ENCODE assay signal across 14 cellular contexts in genomic region chr18:59902993-59903610, GRCh38. TPM values are rescaled to one million over a fixed set of nuclear protein-coding genes. Genes with fewer than 3 reads are reported as not detected.
DNase-seq lines count a peak whose midpoint lies in the region; ATAC-seq, FAIRE-seq and TF ChIP-seq lines count a peak whose summit lies in the region.
"Had no signal": no experiment of that assay in that cellular context is flagged by ENCODE, and none has a peak within 500 bp of the region (broad histone marks: within the 10 kb centered on the region; RNA-seq: fewer than 3 reads in every experiment).

No MANE protein-coding gene starts in this region.

- H3K27me3 Mint-ChIP-seq in GM23338 (ENCODE audit: insufficient read depth, low read depth, poor library complexity): peaks cover 12% of the 10 kb centered on the region
- H3K27me3 Mint-ChIP-seq in activated CD8-positive, alpha-beta T cell treated with anti-CD3 and anti-CD28 coated beads, Interleukin-2, amount 10 ng/mL, durations not matched to agents 7 days and 5 days (ENCODE audit: low read depth): no peaks in the 10 kb centered on the region

- TF ChIP-seq EP300 in HepG2 (IDR thresholded peaks at IDR 0.05; ENCODE audit: low read depth in 2 of 2, low read length in 2 of 2) (no peak), HepG2 (CRISPR knock-in tag; IDR thresholded peaks at IDR 0.05; ENCODE audit: borderline replicate concordance) (no peak)

- H3K4me2 ChIP-seq in GM23338 (peak overlapping the region; percentile 85), HepG2 (ENCODE audit: low read depth, low read length) (no peak overlapping the region)

- H3K79me2 ChIP-seq in GM23338 (replicated peaks; ENCODE audit: insufficient read depth): peaks cover 46% of the 10 kb centered on the region
- no peaks in the 10 kb centered on the region for H3K79me2 ChIP-seq in HepG2 (ENCODE audit: insufficient read depth, low read length)

- no peak for TF ChIP-seq RAD21 in HepG2 (CRISPR knock-in tag; IDR thresholded peaks at IDR 0.05)

- H3K36me3 ChIP-seq in GM23338 (ENCODE audit: insufficient read depth) (peaks cover 21% of the 10 kb centered on the region; the same call in 1 of the 2 replicates), HepG2 (replicated peaks in 1 of 2; ENCODE audit: control insufficient read depth in 1 of 2, insufficient read depth in 2 of 2, low read length in 2 of 2) (no peaks in the 10 kb centered on the region), pancreas (no peaks in the 10 kb centered on the region)
- H3K36me3 ChIP-seq: suprapubic skin had no signal

- H3K9me3 ChIP-seq in HepG2 (ENCODE audit: low read length): no peaks in the 10 kb centered on the region
- H3K9me3 ChIP-seq in pancreas: no peaks in the 10 kb centered on the region
- H3K9me3 ChIP-seq: suprapubic skin had no signal

- intact Hi-C loops in HepG2 (cut with micrococcal nuclease; ENCODE audit: unreplicated experiment): no loop called here
- intact Hi-C loops in pancreas (cut with DNase I): no loop called here

- H2AFZ ChIP-seq in GM23338 (no peak overlapping the region), HepG2 (ENCODE audit: low read length) (no peak overlapping the region)

- WGBS in HepG2 (ENCODE audit: low lambda C conversion rate): 70% methylated on average over 8 of the region's 8 CpGs
- 93 to 94% methylated on average over 8 of the region's 8 CpGs for WGBS in pancreas, 2 donors

- peaks cover 42% of the 10 kb centered on the region for H3K36me3 Mint-ChIP-seq in GM23338 (ENCODE audit: low read depth)
- peaks cover 40% of the 10 kb centered on the region for H3K36me3 Mint-ChIP-seq in activated CD8-positive, alpha-beta T cell treated with anti-CD3 and anti-CD28 coated beads, Interleukin-2, amount 10 ng/mL, durations not matched to agents 7 days and 5 days (ENCODE audit: low read depth)

- H3K4me1 Mint-ChIP-seq in GM23338: peaks cover 54% of the 10 kb centered on the region
- H3K4me1 Mint-ChIP-seq in activated CD8-positive, alpha-beta T cell treated with anti-CD3 and anti-CD28 coated beads, Interleukin-2, amount 10 ng/mL, durations not matched to agents 7 days and 5 days (ENCODE audit: low read depth): peaks cover 68% of the 10 kb centered on the region

- H3K9me3 Mint-ChIP-seq in GM23338: 0 out of 3 replicates have a peak, but pooled peaks cover 3% of the 10 kb centered on the region
- H3K9me3 Mint-ChIP-seq in activated CD8-positive, alpha-beta T cell treated with anti-CD3 and anti-CD28 coated beads, Interleukin-2, amount 10 ng/mL, durations not matched to agents 7 days and 5 days (ENCODE audit: insufficient read depth): no peaks in the 10 kb centered on the region

- H4K20me1 ChIP-seq in GM23338 (replicated peaks; ENCODE audit: insufficient read depth): peaks cover 31% of the 10 kb centered on the region
- H4K20me1 ChIP-seq in HepG2 (ENCODE audit: insufficient read depth, low read length): no peaks in the 10 kb centered on the region

- H3K4me3 ChIP-seq in GM23338 (peak overlapping the region; percentile 77), HepG2 (replicated peaks in 1 of 3; ENCODE audit: insufficient read depth in 1 of 3, low read depth in 2 of 3, low read length in 3 of 3) (no peak overlapping the region), pancreas (no peak overlapping the region)
- H3K4me3 ChIP-seq: suprapubic skin had no signal

- H3K9me2 ChIP-seq in GM23338 (ENCODE audit: insufficient read depth): no peaks in the 10 kb centered on the region

- H3K4me1 ChIP-seq in GM23338 (ENCODE audit: insufficient read depth) (peaks cover 35% of the 10 kb centered on the region), HepG2 (ENCODE audit: insufficient read depth, low read length) (no peaks in the 10 kb centered on the region), pancreas (peaks cover 0 to 4% (median 0%) of the 10 kb centered on the region in 3 donors)

- H3K27me3 ChIP-seq in GM23338 (ENCODE audit: insufficient read depth) (peaks cover 7% of the 10 kb centered on the region), HepG2 (ENCODE audit: control insufficient read depth in 1 of 2, insufficient read depth in 2 of 2, low read length in 2 of 2) (no peaks in the 10 kb centered on the region), pancreas (peaks cover 0 to 14% (median 2%) of the 10 kb centered on the region in 4 donors)
- H3K27me3 ChIP-seq: suprapubic skin had no signal

- CTCF ChIA-PET in activated CD8-positive, alpha-beta T cell treated with anti-CD3 and anti-CD28 coated beads, Interleukin-2, amount 10 ng/mL, durations not matched to agents 7 days and 5 days (lab: Charles Lee): no interaction called here
- CTCF ChIA-PET in HepG2 (lab: Yijun Ruan, JAX; ENCODE audit: low intra/inter-chr PET ratio, low total read pairs): no interaction called here

- peak overlapping the region; percentile 94 for H3K4me3 Mint-ChIP-seq in GM23338
- H3K4me3 Mint-ChIP-seq in activated CD8-positive, alpha-beta T cell treated with anti-CD3 and anti-CD28 coated beads, Interleukin-2, amount 10 ng/mL, durations not matched to agents 7 days and 5 days: peak overlapping the region; percentile 95

- no TSS peak for BruUV-seq in HepG2 (replicated peaks; lab: Mats Ljungman, UMichigan)

- in situ Hi-C loops in HepG2 (cut with HindIII; ENCODE audit: extremely low pct_ligation_motif_present, low pct_unique_long_range_greater_than_20kb): no loop called here

- TF ChIP-seq CTCF in GM23338 (conservative IDR thresholded peaks at IDR 0.05; ENCODE audit: low read depth in 2 of 2) (no peak), HepG2 (CRISPR knock-in tag; IDR thresholded peaks at IDR 0.05) (no peak), pancreas (IDR thresholded peaks at IDR 0.05) (no peak)

- ATAC-seq in GM23338: no peak
- no peak for ATAC-seq in activated CD8-positive, alpha-beta T cell treated with anti-CD3 and anti-CD28 coated beads, Interleukin-2, amount 10 ng/mL, durations not matched to agents 7 days and 5 days
- ATAC-seq in HepG2: no peak
- ATAC-seq in HG03095 (IDR thresholded peaks at IDR 0.05; ENCODE audit: unreplicated experiment): no peak
- ATAC-seq in pancreas: no peak

- peak; percentile 40 for DNase-seq in DMS 273 (lab: John Stamatoyannopoulos, UW; ENCODE audit: unreplicated experiment)
- no peak for DNase-seq in DMS 273 treated with DMSO at 0.1 percent for 48 hours (lab: John Stamatoyannopoulos, UW)
- no peak for DNase-seq in GM23338 (ENCODE audit: low spot score)
- no peak for DNase-seq in activated CD8-positive, alpha-beta T cell treated with anti-CD3 and anti-CD28 coated beads, Interleukin-2, amount 10 ng/mL, durations not matched to agents 7 days and 5 days
- DNase-seq in HepG2 (ENCODE audit: low spot score): no peak
- no peak for DNase-seq in A172 (ENCODE audit: low spot score)
- no peak for DNase-seq in pancreas
- DNase-seq: EL, midbrain, NCI-H1417 treated with DMSO at 0.1 percent for 48 hours, NCI-H748 treated with DMSO at 0.1 percent for 48 hours had no signal

- POLR2A ChIA-PET in activated CD8-positive, alpha-beta T cell treated with anti-CD3 and anti-CD28 coated beads, Interleukin-2, amount 10 ng/mL, durations not matched to agents 7 days and 5 days (lab: Charles Lee): interaction anchor here (0.6 kb wide), 1 partner anchor 20 kb away, joined by 3 read pairs; no protein-coding TSS in a partner anchor
- POLR2A ChIA-PET in HepG2 (lab: Yijun Ruan, JAX): no interaction called here

- H3K27ac ChIP-seq in GM23338 (ENCODE audit: low read depth): peak overlapping the region; percentile 88; the same call in 1 of the 2 replicates
- no peak overlapping the region for H3K27ac ChIP-seq in HepG2 (ENCODE audit: extremely low read length, insufficient read depth, low read length)
- no peak overlapping the region for H3K27ac ChIP-seq in pancreas
- H3K27ac ChIP-seq: 22Rv1, suprapubic skin had no signal

- FAIRE-seq in HepG2 (lab: Jason Lieb, UNC) (no peak), pancreas (lab: Jason Lieb, UNC) (no peak)

- no peak overlapping the region for H3K9ac ChIP-seq in HepG2 (ENCODE audit: insufficient read depth, low read depth, low read length)

- no peak for TF ChIP-seq POLR2A in HepG2 (IDR thresholded peaks at IDR 0.05; ENCODE audit: insufficient read depth in 1 of 2, low read depth in 2 of 2, low read length in 2 of 2)

- H3K27ac Mint-ChIP-seq in GM23338: no peak overlapping the region
- H3K27ac Mint-ChIP-seq in activated CD8-positive, alpha-beta T cell treated with anti-CD3 and anti-CD28 coated beads, Interleukin-2, amount 10 ng/mL, durations not matched to agents 7 days and 5 days: peak overlapping the region; percentile 53

- H3F3A ChIP-seq in GM23338 (replicated peaks; ENCODE audit: low read depth): peaks cover 7% of the 10 kb centered on the region

RNA-seq across cellular contexts. Expression of gene PMAIP1, which starts 3.3 kb away (rescaled TPM):
- total RNA-seq in GM23338 (2014; rRNA removed; shearing (Covaris generic)): 151 and 156 TPM in 2 replicates
- polyA plus RNA-seq in GM23338 (2016; fragmentation: Nextera tagmentation; extraction: Ambion mirVana) (274 and 296 TPM in 2 replicates), HepG2 (2011; rRNA removed) (1.7 TPM in 2 replicates), pancreas (under 1 TPM; 0.28 to 0.87 TPM)
- 10 to 100 TPM; 26.4 to 30.5 TPM for total RNA-seq in activated CD8-positive, alpha-beta T cell treated with anti-CD3 and anti-CD28 coated beads, Interleukin-2, amount 10 ng/mL, durations not matched to agents 7 days and 5 days
- total RNA-seq in HepG2 (2016; rRNA removed; fragmentation: Illumina TruSeq; extraction: Trizol) (1.5 and 2.1 TPM in 2 replicates), pancreas (1 to 10 TPM in 3 of 6 donors, under 1 TPM in 3; 0.16 to 2.4 (median 1.1) TPM)
- 0.71 TPM in 2 replicates for total RNA-seq in HepG2 (2016; cell fraction: cytosol; rRNA removed; fragmentation: Illumina TruSeq; extraction: Trizol; ENCODE audit: low read depth)
- 2.1 and 3.2 TPM in 2 replicates for total RNA-seq in HepG2 (2016; cell fraction: insoluble cytoplasmic fraction; rRNA removed; fragmentation: Illumina TruSeq; extraction: Trizol)
- 1.5 and 1.6 TPM in 2 replicates for total RNA-seq in HepG2 (2016; cell fraction: membrane; rRNA removed; fragmentation: Illumina TruSeq; extraction: Trizol)
- 1.8 TPM in 2 replicates for total RNA-seq in HepG2 (2016; cell fraction: nucleus; rRNA removed; fragmentation: Illumina TruSeq; extraction: Trizol)
- 0.93 and 1.2 TPM in 2 replicates for polyA plus RNA-seq in HepG2 (2011; cell fraction: cytosol; rRNA removed)
- 0.85 and 1.5 TPM in 2 replicates for polyA plus RNA-seq in HepG2 (2011; cell fraction: nucleus; rRNA removed)
- polyA plus RNA-seq in HepG2 (2012): 1.0 and 2.5 TPM in 2 replicates
- polyA plus RNA-seq in HepG2 (2016; cell fraction: cytosol; fragmentation: Illumina TruSeq; extraction: Trizol; ENCODE audit: low read depth): 0.43 and 0.49 TPM in 2 replicates
- polyA plus RNA-seq in HepG2 (2016; cell fraction: insoluble cytoplasmic fraction; fragmentation: Illumina TruSeq; extraction: Trizol; ENCODE audit: low read depth): 2.5 and 3.5 TPM in 2 replicates
- 0.77 and 0.86 TPM in 2 replicates for polyA plus RNA-seq in HepG2 (2016; cell fraction: membrane; fragmentation: Illumina TruSeq; extraction: Trizol; ENCODE audit: low read depth)
- 3.7 and 3.8 TPM in 2 replicates for polyA plus RNA-seq in HepG2 (2016; cell fraction: nucleus; fragmentation: Illumina TruSeq; extraction: Trizol; ENCODE audit: insufficient read depth, low read depth)
- 1.1 and 11.3 TPM in 2 replicates for polyA minus RNA-seq in HepG2 (2011; rRNA and poly(A)+ RNA removed; ENCODE audit: low replicate concordance)
- polyA minus RNA-seq in HepG2 (2011; cell fraction: cytosol; rRNA and poly(A)+ RNA removed): 0.79 and 1.7 TPM in 2 replicates
- 1.4 and 1.5 TPM in 2 replicates for polyA minus RNA-seq in HepG2 (2011; cell fraction: nucleus; rRNA and poly(A)+ RNA removed)
- total RNA-seq in A172 (2014; rRNA removed; shearing (Covaris generic)): 14.7 and 23.2 TPM in 2 replicates
